ENCODE assay signal across 13 cellular contexts in genomic region chr18:8469793-8470192, GRCh38.
DNase-seq lines count a peak whose midpoint lies in the region; ATAC-seq and TF ChIP-seq lines count a peak whose summit lies in the region.
"Had no signal": no experiment of that assay in that cellular context is flagged by ENCODE, and none has a peak within 500 bp of the region (broad histone marks: within the 10 kb centered on the region; RNA-seq: fewer than 3 reads in every experiment).

No MANE protein-coding gene starts in this region.

- H3K9ac ChIP-seq in adipocyte (ENCODE audit: low read length): no peak overlapping the region

- H3K27ac ChIP-seq in osteoblast (ENCODE audit: low read depth, low read length): no peak overlapping the region
- H3K27ac ChIP-seq in GM23338 (ENCODE audit: low read depth): no peak overlapping the region

- no peaks in the 10 kb centered on the region for H3K9me3 Mint-ChIP-seq in activated naive CD8-positive, alpha-beta T cell treated with anti-CD3 and anti-CD28 coated beads for 36 hours
- H3K9me3 Mint-ChIP-seq in GM23338: no peaks in the 10 kb centered on the region
- H3K9me3 Mint-ChIP-seq: activated naive CD4-positive, alpha-beta T cell treated with anti-CD3 and anti-CD28 coated beads for 36 hours had no signal

- no peaks in the 10 kb centered on the region for H3F3A ChIP-seq in GM23338 (replicated peaks; ENCODE audit: low read depth)

- no peak for TF ChIP-seq CTCF in fibroblast of pulmonary artery (IDR thresholded peaks at IDR 0.05; ENCODE audit: low read length, missing control alignments)
- no peak for TF ChIP-seq CTCF in osteoblast (IDR thresholded peaks at IDR 0.05; ENCODE audit: extremely low read depth, low read depth, low read length)
- TF ChIP-seq CTCF in GM23338 (conservative IDR thresholded peaks at IDR 0.05; ENCODE audit: low read depth in 2 of 2): no peak

- H3K4me1 Mint-ChIP-seq in activated naive CD8-positive, alpha-beta T cell treated with anti-CD3 and anti-CD28 coated beads for 36 hours: no peaks in the 10 kb centered on the region
- peaks cover 4% of the 10 kb centered on the region; the same call in 1 of the 3 replicates for H3K4me1 Mint-ChIP-seq in GM23338
- H3K4me1 Mint-ChIP-seq: CD14-positive monocyte had no signal

- H3K27me3 Mint-ChIP-seq in activated naive CD8-positive, alpha-beta T cell treated with anti-CD3 and anti-CD28 coated beads for 36 hours: peaks cover 4% of the 10 kb centered on the region
- peaks cover 10% of the 10 kb centered on the region for H3K27me3 Mint-ChIP-seq in GM23338 (ENCODE audit: insufficient read depth, low read depth, poor library complexity)

- H3K9me3 ChIP-seq in adipocyte (ENCODE audit: control insufficient read depth, low read length) (no peaks in the 10 kb centered on the region), osteoblast (ENCODE audit: low read depth, low read length) (no peaks in the 10 kb centered on the region)

- no peak for ATAC-seq in GM23338

- H3K4me2 ChIP-seq in osteoblast (ENCODE audit: insufficient read depth, low read length): no peak overlapping the region
- H3K4me2 ChIP-seq in GM23338: no peak overlapping the region

- H3K27me3 ChIP-seq in adipocyte (replicated peaks; ENCODE audit: control insufficient read depth, insufficient read depth, low read length) (peaks cover 19% of the 10 kb centered on the region), osteoblast (ENCODE audit: insufficient read depth, low read length) (peaks cover 16% of the 10 kb centered on the region), GM23338 (ENCODE audit: insufficient read depth) (no peaks in the 10 kb centered on the region)

- H3K4me3 Mint-ChIP-seq in activated naive CD8-positive, alpha-beta T cell treated with anti-CD3 and anti-CD28 coated beads for 36 hours: no peak overlapping the region
- no peak overlapping the region for H3K4me3 Mint-ChIP-seq in GM23338
- H3K4me3 Mint-ChIP-seq: activated naive CD4-positive, alpha-beta T cell treated with anti-CD3 and anti-CD28 coated beads for 36 hours; CD14-positive monocyte had no signal

- H3K27ac Mint-ChIP-seq in activated naive CD8-positive, alpha-beta T cell treated with anti-CD3 and anti-CD28 coated beads for 36 hours: no peak overlapping the region
- no peak overlapping the region for H3K27ac Mint-ChIP-seq in GM23338
- H3K27ac Mint-ChIP-seq: activated naive CD4-positive, alpha-beta T cell treated with anti-CD3 and anti-CD28 coated beads for 36 hours; CD14-positive monocyte had no signal

- in situ Hi-C loops in G401 (cut with HindIII; ENCODE audit: low sequenced_read_pairs): no loop called here

- H2AFZ ChIP-seq in osteoblast (ENCODE audit: low read length): no peak overlapping the region
- H2AFZ ChIP-seq in GM23338: no peak overlapping the region

- H3K36me3 ChIP-seq in adipocyte (ENCODE audit: control insufficient read depth, insufficient read depth, low read length, severe bottlenecking) (no peaks in the 10 kb centered on the region), osteoblast (ENCODE audit: insufficient read depth, low read length) (no peaks in the 10 kb centered on the region), GM23338 (ENCODE audit: insufficient read depth) (no peaks in the 10 kb centered on the region)

- H3K9me2 ChIP-seq in GM23338 (ENCODE audit: insufficient read depth): no peaks in the 10 kb centered on the region

- H4K20me1 ChIP-seq in osteoblast (ENCODE audit: insufficient read depth, low read length) (no peaks in the 10 kb centered on the region), GM23338 (replicated peaks; ENCODE audit: insufficient read depth) (no peaks in the 10 kb centered on the region)

- H3K79me2 ChIP-seq in osteoblast (ENCODE audit: insufficient read depth, low read length) (no peaks in the 10 kb centered on the region), GM23338 (replicated peaks; ENCODE audit: insufficient read depth) (no peaks in the 10 kb centered on the region)

- DNase-seq in G401 (ENCODE audit: low spot score) (peak; percentile 49), adipocyte (ENCODE audit: low read depth) (peak; percentile 50), fibroblast of pulmonary artery (ENCODE audit: low read depth) (peak; percentile 62), osteoblast (ENCODE audit: insufficient read length, low spot score, missing footprints) (peak; percentile 78), GM23338 (ENCODE audit: low spot score) (no peak), NCI-H526 treated with DMSO at 0.1 percent for 48 hours (lab: John Stamatoyannopoulos, UW) (no peak), NCI-H128 (lab: John Stamatoyannopoulos, UW; ENCODE audit: unreplicated experiment) (no peak)
- DNase-seq in activated naive CD8-positive, alpha-beta T cell treated with anti-CD3 and anti-CD28 coated beads for 36 hours: no peak
- DNase-seq: activated CD8-positive, alpha-beta memory T cell treated with anti-CD3 and anti-CD28 coated beads, Interleukin-2, amount 50 U/mL, for 48 hours; activated naive CD4-positive, alpha-beta T cell treated with anti-CD3 and anti-CD28 coated beads for 36 hours; cerebellar nuclear complex; NCI-H1436 had no signal

- peaks cover 22% of the 10 kb centered on the region for H3K4me1 ChIP-seq in adipocyte (ENCODE audit: control insufficient read depth, insufficient read depth, low read length)
- peaks cover 4% of the 10 kb centered on the region for H3K4me1 ChIP-seq in osteoblast (ENCODE audit: insufficient read depth, low read length)
- H3K4me1 ChIP-seq in GM23338 (ENCODE audit: insufficient read depth): no peaks in the 10 kb centered on the region

- H3K4me3 ChIP-seq in adipocyte (ENCODE audit: low read length): peak overlapping the region; percentile 46
- no peak overlapping the region for H3K4me3 ChIP-seq in fibroblast of pulmonary artery (replicated peaks; ENCODE audit: low read depth, low read length)
- no peak overlapping the region for H3K4me3 ChIP-seq in osteoblast (ENCODE audit: insufficient read depth, low read length)
- no peak overlapping the region for H3K4me3 ChIP-seq in GM23338

- no peaks in the 10 kb centered on the region for H3K36me3 Mint-ChIP-seq in activated naive CD8-positive, alpha-beta T cell treated with anti-CD3 and anti-CD28 coated beads for 36 hours
- no peaks in the 10 kb centered on the region for H3K36me3 Mint-ChIP-seq in GM23338 (ENCODE audit: low read depth)
- H3K36me3 Mint-ChIP-seq: CD14-positive monocyte had no signal

TF ChIP-seq in GM23338, 12 proteins besides CTCF, POLR2A, EP300 and RAD21 (continues in another document):
- TF ChIP-seq REST (IDR thresholded peaks at IDR 0.05; ENCODE audit: unreplicated experiment) (no peak), ZNF114 (CRISPR knock-in tag; IDR thresholded peaks at IDR 0.05) (no peak), NANOG (IDR thresholded peaks at IDR 0.05; ENCODE audit: borderline replicate concordance) (no peak), ETS1 (IDR thresholded peaks at IDR 0.05) (no peak), EZH2 (IDR thresholded peaks at IDR 0.05; ENCODE audit: low read depth, unreplicated experiment) (no peak)

Comparison
In these comparisons a context has a peak if more than half of its experiments do, and no peak if none do; other contexts are left out.
1. DNase-seq: peak in G401 (single experiment), adipocyte (single experiment), fibroblast of pulmonary artery (single experiment) and osteoblast (single experiment); none in activated naive CD8-positive, alpha-beta T cell treated with anti-CD3 and anti-CD28 coated beads for 36 hours (single experiment), GM23338 (single experiment), NCI-H526 treated with DMSO at 0.1 percent for 48 hours (single experiment) and NCI-H128 (single experiment).